ENCODE assay signal across 18 cellular contexts in genomic region chr12:114238808-114239207, GRCh38.
A peak's percentile ranks its signal among the peaks of the same experiment; 100 is the strongest.
DNase-seq lines count a peak whose midpoint lies in the region; ATAC-seq and TF ChIP-seq lines count a peak whose summit lies in the region.
"Had no signal": no experiment of that assay in that cellular context is flagged by ENCODE, and none has a peak within 500 bp of the region (broad histone marks: within the 10 kb centered on the region; RNA-seq: fewer than 3 reads in every experiment).

No MANE protein-coding gene starts in this region.

- H3K79me1 ChIP-seq in neuronal stem cell (ENCODE audit: low read depth, low read length): no peaks in the 10 kb centered on the region

- H3K18ac ChIP-seq in neuronal stem cell (ENCODE audit: low read length): no peak overlapping the region

- no peak overlapping the region for H3K14ac ChIP-seq in neuronal stem cell (ENCODE audit: low read length)

- DNase-seq in Right ventricle myocardium inferior (ENCODE audit: missing footprints): no peak
- no peak for DNase-seq in cardiac septum (ENCODE audit: low spot score)
- peak; percentile 7 for DNase-seq in fibroblast of mammary gland (ENCODE audit: low read depth)
- no peak for DNase-seq in left lung
- DNase-seq in aorta: no peak
- no peak for DNase-seq in neuronal stem cell (ENCODE audit: low spot score)
- DNase-seq: amniotic stem cell; CD4-positive, CD25-positive, alpha-beta regulatory T cell; colonic mucosa; DND-41; gastrocnemius medialis; NCI-H1436; SHP77 treated with DMSO at 0.1 percent for 48 hours; stimulated activated naive CD8-positive, alpha-beta T cell treated with anti-CD3 and anti-CD28 coated beads, Interleukin-15, amount 100 ng/mL, for 72 hours had no signal

- no peak overlapping the region for H3K27ac ChIP-seq in left lung
- no peak overlapping the region for H3K27ac ChIP-seq in aorta (ENCODE audit: low read depth in 1 of 2, low read length in 2 of 2)
- no peak overlapping the region for H3K27ac ChIP-seq in neuronal stem cell (replicated peaks; ENCODE audit: low read length)
- H3K27ac ChIP-seq: colonic mucosa, gastrocnemius medialis had no signal

- H3K23ac ChIP-seq in neuronal stem cell (ENCODE audit: low read depth, low read length, poor library complexity): no peak overlapping the region

- no peak overlapping the region for H2AK5ac ChIP-seq in neuronal stem cell (ENCODE audit: low read depth, low read length)

- TF ChIP-seq CTCF in fibroblast of mammary gland (conservative IDR thresholded peaks at IDR 0.05; ENCODE audit: control insufficient read depth, insufficient read depth, low read depth, low read length) (no peak), left lung (IDR thresholded peaks at IDR 0.05) (no peak)

- no peak overlapping the region for H2BK12ac ChIP-seq in neuronal stem cell (ENCODE audit: low read length)

- H3K27me3 ChIP-seq in left lung (peaks cover 0 to 27% of the 10 kb centered on the region in 2 donors), aorta (ENCODE audit: control insufficient read depth in 1 of 2, insufficient read depth in 2 of 2, low read length in 1 of 2) (no peaks in the 10 kb centered on the region), neuronal stem cell (ENCODE audit: control insufficient read depth in 3 of 3, insufficient read depth in 3 of 3, low read depth in 1 of 3, low read length in 3 of 3) (no peaks in the 10 kb centered on the region)
- H3K27me3 ChIP-seq: colonic mucosa, gastrocnemius medialis had no signal

- intact Hi-C loops in Right ventricle myocardium inferior (cut with DNase I): loop anchor here (2.0 kb wide), 1 partner anchor 164 kb away; no protein-coding TSS in a partner anchor
- intact Hi-C loops in cardiac septum (cut with DNase I): no loop called here
- intact Hi-C loops in left lung (cut with DNase I): no loop called here
- intact Hi-C loops in aorta (cut with DNase I): no loop called here

- H3K4me3 ChIP-seq in fibroblast of mammary gland (ENCODE audit: control insufficient read depth, low read depth, low read length) (no peak overlapping the region), left lung (no peak overlapping the region), aorta (ENCODE audit: low read length in 2 of 2) (no peak overlapping the region), neuronal stem cell (ENCODE audit: low read length in 2 of 2) (no peak overlapping the region)
- H3K4me3 ChIP-seq: colonic mucosa, gastrocnemius medialis, HAP-1 had no signal

- no peak overlapping the region for H4K91ac ChIP-seq in neuronal stem cell (ENCODE audit: low read depth, low read length, poor library complexity)

- no peak overlapping the region for H3K4ac ChIP-seq in neuronal stem cell (ENCODE audit: low read length)

- no peak overlapping the region for H4K8ac ChIP-seq in neuronal stem cell (ENCODE audit: low read depth, low read length)

- no peak overlapping the region for H2BK5ac ChIP-seq in neuronal stem cell (ENCODE audit: low read length)

- ATAC-seq in Right ventricle myocardium inferior (peak; percentile 95), left lung (peak; percentile 58), aorta (ENCODE audit: low FRiP score) (peak; percentile 34), HG02852 (IDR thresholded peaks at IDR 0.05; ENCODE audit: unreplicated experiment) (no peak), HG02763 (IDR thresholded peaks at IDR 0.05; ENCODE audit: unreplicated experiment) (no peak)
- ATAC-seq: activated CD4-positive, CD25-positive, alpha-beta regulatory T cell treated with anti-CD3 and anti-CD28 coated beads, Interleukin-2, amount 50 U/mL, for 24 hours; gastrocnemius medialis; stimulated activated naive CD8-positive, alpha-beta T cell treated with anti-CD3 and anti-CD28 coated beads, Interleukin-15, amount 100 ng/mL, for 72 hours had no signal

- WGBS in aorta, 2 donors: 3 to 4% methylated on average over 5 of the region's 5 CpGs
- WGBS in neuronal stem cell (ENCODE audit: extremely low coverage in 2 of 2, insufficient read length in 2 of 2, insufficient replicate concordance in 1 of 2), 2 donors: no CpG with 5 or more reads among the region's 5 CpGs

- H3K9me3 ChIP-seq in left lung: no peaks in the 10 kb centered on the region
- no peaks in the 10 kb centered on the region for H3K9me3 ChIP-seq in aorta (ENCODE audit: control insufficient read depth, low read length)
- H3K9me3 ChIP-seq in neuronal stem cell (replicated peaks in 1 of 2; ENCODE audit: control insufficient read depth in 2 of 2, insufficient read depth in 1 of 2, low read depth in 1 of 2, low read length in 2 of 2): peaks cover 0 to 5% of the 10 kb centered on the region in 2 donors
- H3K9me3 ChIP-seq: colonic mucosa, gastrocnemius medialis, HAP-1 had no signal

- no peak overlapping the region for H3K4me2 ChIP-seq in neuronal stem cell (ENCODE audit: insufficient read depth, low read length, poor library complexity, severe bottlenecking)

- H3K36me3 ChIP-seq in left lung (no peaks in the 10 kb centered on the region), aorta (ENCODE audit: control insufficient read depth in 1 of 2, insufficient read depth in 2 of 2, low read length in 1 of 2) (no peaks in the 10 kb centered on the region), neuronal stem cell (replicated peaks in 1 of 2; ENCODE audit: control insufficient read depth in 2 of 2, insufficient read depth in 2 of 2, low read length in 2 of 2) (no peaks in the 10 kb centered on the region)
- H3K36me3 ChIP-seq: colonic mucosa, gastrocnemius medialis, HAP-1 had no signal

- H3K9ac ChIP-seq in neuronal stem cell (ENCODE audit: low read depth, low read length, poor library complexity): no peak overlapping the region

- H3K4me1 ChIP-seq in left lung: no peaks in the 10 kb centered on the region
- no peaks in the 10 kb centered on the region for H3K4me1 ChIP-seq in aorta (ENCODE audit: control insufficient read depth in 1 of 2, insufficient read depth in 2 of 2, low read length in 2 of 2)
- peaks cover 0 to 3% of the 10 kb centered on the region in 2 donors for H3K4me1 ChIP-seq in neuronal stem cell (ENCODE audit: control insufficient read depth in 2 of 2, insufficient read depth in 1 of 2, low read depth in 1 of 2, low read length in 2 of 2)
- H3K4me1 ChIP-seq: colonic mucosa, gastrocnemius medialis, HAP-1 had no signal

- no peak overlapping the region for H2AFZ ChIP-seq in neuronal stem cell (ENCODE audit: low read length)

- H2BK120ac ChIP-seq in neuronal stem cell (ENCODE audit: low read depth, low read length): no peak overlapping the region

- no peak overlapping the region for H2BK15ac ChIP-seq in neuronal stem cell (ENCODE audit: low read length)

Comparison
In these comparisons a context has a peak if more than half of its experiments do, and no peak if none do; other contexts are left out.
1. ATAC-seq: peak in Right ventricle myocardium inferior (single experiment), left lung (single experiment) and aorta (single experiment); none in HG02852 (single experiment) and HG02763 (single experiment).